11 cellular contexts compared by ENCODE assay signal in the genomic region with DNA sequence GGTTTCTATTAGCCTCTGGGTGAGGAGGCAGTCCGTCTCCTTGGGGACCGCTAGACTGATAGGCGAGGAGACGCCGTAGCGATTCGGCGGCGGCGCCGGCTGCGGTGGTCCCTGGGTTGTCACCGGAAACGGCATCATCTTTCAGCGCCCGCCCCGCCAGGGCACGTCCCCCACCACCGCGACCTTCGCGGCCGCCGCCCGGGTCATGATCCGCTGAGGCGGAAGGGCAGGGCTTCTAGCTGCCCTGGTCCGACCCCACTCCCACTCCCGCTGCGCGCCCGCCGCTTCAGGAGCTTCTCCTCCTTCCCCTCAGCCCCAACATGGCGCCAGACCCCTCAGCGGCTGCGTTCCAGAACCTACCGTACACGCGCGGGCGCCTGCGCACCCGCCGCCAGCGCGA. TPM values are rescaled to one million over a fixed set of nuclear protein-coding genes. Genes with fewer than 3 reads are reported as not detected.
DNase-seq lines count a peak whose midpoint lies in the region; ATAC-seq, FAIRE-seq and TF ChIP-seq lines count a peak whose summit lies in the region.
"Had no signal": no experiment of that assay in that cellular context is flagged by ENCODE, and none has a peak within 500 bp of the region (broad histone marks: within the 10 kb centered on the region; RNA-seq: fewer than 3 reads in every experiment).

PAPOLB (minus strand) TSS at position 358 of the 400 bp plus-strand sequence; CDS start at position 138, 220 bp downstream.

- H4K20me1 ChIP-seq in H1 (replicated peaks in 1 of 2; ENCODE audit: control insufficient read depth in 1 of 2, insufficient read depth in 2 of 2, low read length in 2 of 2): no peaks in the 10 kb centered on the region

- no peaks in the 10 kb centered on the region for H3K79me1 ChIP-seq in H1 (ENCODE audit: low read depth, low read length)

- H3K36me3 Mint-ChIP-seq in activated naive CD4-positive, alpha-beta T cell treated with anti-CD3 and anti-CD28 coated beads, Interleukin-2, amount 10 ng/mL, durations not matched to agents 7 days and 5 days: no peaks in the 10 kb centered on the region
- peaks cover 8% of the 10 kb centered on the region in 2 donors for H3K36me3 Mint-ChIP-seq in activated naive CD4-positive, alpha-beta T cell treated with anti-CD3 and anti-CD28 coated beads, Interleukin-2, amount 50 U/mL, for 72 hours
- peaks cover 0 to 13% (median 0%) of the 10 kb centered on the region in 5 donors for H3K36me3 Mint-ChIP-seq in naive thymus-derived CD4-positive, alpha-beta T cell

- no peak within 1 kb of the TSS for H3K27ac Mint-ChIP-seq in activated naive CD4-positive, alpha-beta T cell treated with anti-CD3 and anti-CD28 coated beads, Interleukin-2, amount 10 ng/mL, durations not matched to agents 7 days and 5 days
- no peak within 1 kb of the TSS for H3K27ac Mint-ChIP-seq in activated naive CD4-positive, alpha-beta T cell treated with anti-CD3 and anti-CD28 coated beads, Interleukin-2, amount 50 U/mL, for 72 hours
- no peak within 1 kb of the TSS for H3K27ac Mint-ChIP-seq in naive thymus-derived CD4-positive, alpha-beta T cell

- H3K23me2 ChIP-seq in H1 (ENCODE audit: low read depth, low read length): no peaks in the 10 kb centered on the region

- H2BK120ac ChIP-seq in H1 (replicated peaks; ENCODE audit: low read depth, low read length): no peak within 1 kb of the TSS

- CTCF ChIA-PET in activated naive CD4-positive, alpha-beta T cell treated with anti-CD3 and anti-CD28 coated beads, Interleukin-2, amount 10 ng/mL, durations not matched to agents 7 days and 5 days (lab: Charles Lee): no interaction called here
- CTCF ChIA-PET in H1 (lab: Charles Lee; ENCODE audit: partially characterized antibody): no interaction called here
- CTCF ChIA-PET in naive thymus-derived CD4-positive, alpha-beta T cell (lab: Charles Lee): no interaction called here

- peaks cover 2 to 6% of the 10 kb centered on the region in 2 experiments; a peak in 1 of 4 replicates for H3K9me3 ChIP-seq in H1 (ENCODE audit: insufficient read depth in 2 of 2, low read depth in 1 of 2, low read length in 1 of 2)
- H3K9me3 ChIP-seq in naive thymus-derived CD4-positive, alpha-beta T cell (ENCODE audit: control insufficient read depth in 2 of 3, low read length in 3 of 3): no peaks in the 10 kb centered on the region
- H3K9me3 ChIP-seq in WERI-Rb-1 (ENCODE audit: severe bottlenecking): peaks cover 9% of the 10 kb centered on the region
- H3K9me3 ChIP-seq: BE2C had no signal

- H3K14ac ChIP-seq in H1 (ENCODE audit: insufficient read length): no peak within 1 kb of the TSS

- H2BK12ac ChIP-seq in H1 (ENCODE audit: low read depth, low read length): no peak within 1 kb of the TSS

- no peak within 1 kb of the TSS for H2BK5ac ChIP-seq in H1 (ENCODE audit: low read depth, low read length)

- no peak within 1 kb of the TSS for H3K4me2 ChIP-seq in H1 (ENCODE audit: insufficient read depth in 1 of 2, low read depth in 2 of 2, low read length in 2 of 2)

- H2AFZ ChIP-seq in H1 (ENCODE audit: low read length): no peak within 1 kb of the TSS

- no peak within 1 kb of the TSS for H2AK5ac ChIP-seq in H1 (ENCODE audit: low read depth, low read length)

- H3K4me1 Mint-ChIP-seq in activated naive CD4-positive, alpha-beta T cell treated with anti-CD3 and anti-CD28 coated beads, Interleukin-2, amount 10 ng/mL, durations not matched to agents 7 days and 5 days: no peaks in the 10 kb centered on the region
- peaks cover 0 to 7% (median 3%) of the 10 kb centered on the region in 7 donors for H3K4me1 Mint-ChIP-seq in naive thymus-derived CD4-positive, alpha-beta T cell

- no peak for TF ChIP-seq EP300 in H1 (IDR thresholded peaks at IDR 0.05; ENCODE audit: borderline replicate concordance in 1 of 2, low read depth in 2 of 2, low read length in 2 of 2)

- H3K27ac ChIP-seq in H1 (ENCODE audit: low read depth, low read length) (no peak within 1 kb of the TSS), WERI-Rb-1 (no peak within 1 kb of the TSS)
- H3K27ac ChIP-seq in naive thymus-derived CD4-positive, alpha-beta T cell (ENCODE audit: low read depth, low read length): no peak within 1 kb of the TSS

- H3K79me2 ChIP-seq in H1 (ENCODE audit: control insufficient read depth in 1 of 2, insufficient read depth in 2 of 2, low read length in 2 of 2): no peaks in the 10 kb centered on the region

- H3K18ac ChIP-seq in H1 (ENCODE audit: extremely low read depth, low read length): no peak within 1 kb of the TSS

- peaks cover 2% of the 10 kb centered on the region for H3K9me3 Mint-ChIP-seq in activated naive CD4-positive, alpha-beta T cell treated with anti-CD3 and anti-CD28 coated beads, Interleukin-2, amount 10 ng/mL, durations not matched to agents 7 days and 5 days
- peaks cover 7 to 16% of the 10 kb centered on the region in 2 donors for H3K9me3 Mint-ChIP-seq in activated naive CD4-positive, alpha-beta T cell treated with anti-CD3 and anti-CD28 coated beads, Interleukin-2, amount 50 U/mL, for 72 hours
- peaks cover 0 to 35% (median 13%) of the 10 kb centered on the region in 11 donors for H3K9me3 Mint-ChIP-seq in naive thymus-derived CD4-positive, alpha-beta T cell

- H3K27me3 ChIP-seq in H1 (replicated peaks in 1 of 4; ENCODE audit: control insufficient read depth in 3 of 4, extremely low read depth in 1 of 4, insufficient read depth in 3 of 4, low read length in 3 of 4) (no peaks in the 10 kb centered on the region; a peak in 1 of 7 replicates), WERI-Rb-1 (ENCODE audit: insufficient read depth, low read depth, severe bottlenecking) (no peaks in the 10 kb centered on the region)
- H3K27me3 ChIP-seq in naive thymus-derived CD4-positive, alpha-beta T cell (ENCODE audit: control insufficient read depth in 2 of 2, insufficient read depth in 2 of 2, low read length in 2 of 2): no peaks in the 10 kb centered on the region
- H3K27me3 ChIP-seq: BE2C had no signal

- H3K4me3 ChIP-seq in H1 (ENCODE audit: extremely low read depth in 1 of 4, insufficient read depth in 2 of 4, low read depth in 3 of 4, low read length in 4 of 4) (no peak within 1 kb of the TSS), WERI-Rb-1 (ENCODE audit: low read depth, low read length) (no peak within 1 kb of the TSS)
- H3K4me3 ChIP-seq in naive thymus-derived CD4-positive, alpha-beta T cell (ENCODE audit: low read length): no peak within 1 kb of the TSS

- TF ChIP-seq CTCF in H1 (IDR thresholded peaks at IDR 0.05; ENCODE audit: control extremely low read depth in 1 of 3, insufficient read depth in 1 of 3, low read depth in 1 of 3, low read length in 3 of 3) (no peak), WERI-Rb-1 (IDR thresholded peaks at IDR 0.05; ENCODE audit: low read depth, low read length) (no peak)

- H3K4me1 ChIP-seq in H1 (replicated peaks in 1 of 4; ENCODE audit: control insufficient read depth in 3 of 4, insufficient read depth in 4 of 4, low read length in 3 of 4): no peaks in the 10 kb centered on the region
- no peaks in the 10 kb centered on the region for H3K4me1 ChIP-seq in naive thymus-derived CD4-positive, alpha-beta T cell (ENCODE audit: control insufficient read depth in 2 of 2, insufficient read depth in 2 of 2, low read length in 2 of 2)
- H3K4me1 ChIP-seq: BE2C had no signal

- POLR2A ChIA-PET in H1 (lab: Charles Lee; ENCODE audit: partially characterized antibody): interaction anchor here (1.5 kb wide), 1 partner anchor 45 kb away, joined by 5 read pairs; no protein-coding TSS in a partner anchor
- POLR2A ChIA-PET in naive thymus-derived CD4-positive, alpha-beta T cell (lab: Charles Lee): no interaction called here

- no peak for ATAC-seq in activated naive CD4-positive, alpha-beta T cell treated with anti-CD3 and anti-CD28 coated beads, Interleukin-2, amount 50 U/mL, for 72 hours
- ATAC-seq in naive thymus-derived CD4-positive, alpha-beta T cell: peak; percentile 56
- ATAC-seq in GM21360 (IDR thresholded peaks at IDR 0.05; ENCODE audit: unreplicated experiment) (no peak), HG03432 (IDR thresholded peaks at IDR 0.05; ENCODE audit: unreplicated experiment) (no peak)

- no peak within 1 kb of the TSS for H3K9ac ChIP-seq in H1 (replicated peaks in 1 of 4; ENCODE audit: extremely low read depth in 1 of 4, low read depth in 3 of 4, low read length in 3 of 4)

- no peak within 1 kb of the TSS for H2BK20ac ChIP-seq in H1 (ENCODE audit: low read length)

- peak; percentile 35 for DNase-seq in activated naive CD4-positive, alpha-beta T cell treated with anti-CD3 and anti-CD28 coated beads, Interleukin-2, amount 10 ng/mL, durations not matched to agents 7 days and 5 days
- DNase-seq in activated naive CD4-positive, alpha-beta T cell treated with anti-CD3 and anti-CD28 coated beads, Interleukin-2, amount 50 U/mL, for 72 hours (ENCODE audit: low spot score in 2 of 2): no peak
- no peak for DNase-seq in H1 (ENCODE audit: low read depth in 1 of 2, low spot score in 2 of 2)
- DNase-seq in naive thymus-derived CD4-positive, alpha-beta T cell: peak in 1 of 9 donors; percentile 16
- peak; percentile 47 for DNase-seq in urothelium cell line (ENCODE audit: low spot score)
- DNase-seq in WERI-Rb-1: no peak
- DNase-seq: BE2C, MM.1S had no signal

- no peak within 1 kb of the TSS for H3K56ac ChIP-seq in H1 (replicated peaks; ENCODE audit: insufficient read length, low read depth, low read length)

- WGBS in H1 (ENCODE audit: extremely low coverage in 1 of 2, insufficient coverage in 1 of 2, insufficient read length in 1 of 2, insufficient replicate concordance in 2 of 2, low coverage in 1 of 2, low lambda C conversion rate in 2 of 2, missing lambda C conversion rate in 1 of 2), 2 experiments: 91% methylated on average over 31 of the region's 46 CpGs; no CpG with 5 or more reads in 1 of the 2 experiments

- H3K36me3 ChIP-seq in H1 (ENCODE audit: control insufficient read depth in 2 of 4, insufficient read depth in 4 of 4, low read length in 3 of 4) (no peaks in the 10 kb centered on the region), WERI-Rb-1 (peaks cover 6% of the 10 kb centered on the region)
- H3K36me3 ChIP-seq in naive thymus-derived CD4-positive, alpha-beta T cell (ENCODE audit: control insufficient read depth in 2 of 3, insufficient read depth in 3 of 3, low read length in 3 of 3): no peaks in the 10 kb centered on the region
- H3K36me3 ChIP-seq: BE2C had no signal

- no peak within 1 kb of the TSS for H4K91ac ChIP-seq in H1 (replicated peaks; ENCODE audit: insufficient read length, low read length)

- intact Hi-C loops in naive thymus-derived CD4-positive, alpha-beta T cell (cut with micrococcal nuclease): no loop called here

- peaks cover 55% of the 10 kb centered on the region for H3K27me3 Mint-ChIP-seq in activated naive CD4-positive, alpha-beta T cell treated with anti-CD3 and anti-CD28 coated beads, Interleukin-2, amount 10 ng/mL, durations not matched to agents 7 days and 5 days
- peaks cover 36 to 67% (median 62%) of the 10 kb centered on the region in 5 donors for H3K27me3 Mint-ChIP-seq in naive thymus-derived CD4-positive, alpha-beta T cell

- H2BK15ac ChIP-seq in H1 (ENCODE audit: low read length): no peak within 1 kb of the TSS

- H4K5ac ChIP-seq in H1 (ENCODE audit: insufficient read length, low read depth, low read length): no peak within 1 kb of the TSS

- no peak for TF ChIP-seq POLR2A in H1 (IDR thresholded peaks at IDR 0.05; ENCODE audit: control extremely low read depth in 1 of 2, low read depth in 2 of 2, low read length in 2 of 2)

- peak within 1 kb of the TSS; percentile 24 for H3K4me3 Mint-ChIP-seq in activated naive CD4-positive, alpha-beta T cell treated with anti-CD3 and anti-CD28 coated beads, Interleukin-2, amount 10 ng/mL, durations not matched to agents 7 days and 5 days
- H3K4me3 Mint-ChIP-seq in naive thymus-derived CD4-positive, alpha-beta T cell: peak within 1 kb of the TSS; percentile 3 to 81 (median 37)

- H3K4ac ChIP-seq in H1 (replicated peaks; ENCODE audit: insufficient read length, low read depth, low read length): no peak within 1 kb of the TSS

- H3K23ac ChIP-seq in H1 (ENCODE audit: insufficient read length): no peak within 1 kb of the TSS

- peak within 1 kb of the TSS; percentile 88 for H4K8ac ChIP-seq in H1 (ENCODE audit: extremely low read depth, insufficient read depth, low read length)

- FAIRE-seq in H1 (lab: Jason Lieb, UNC) (no peak), urothelium cell line (lab: Jason Lieb, UNC) (peak; percentile 40)
- FAIRE-seq: GM18507 had no signal

- TF ChIP-seq RAD21 in H1 (IDR thresholded peaks at IDR 0.05 in 1 of 2, conservative IDR thresholded peaks at IDR 0.05 in 1 of 2; ENCODE audit: low read depth in 2 of 2, low read length in 2 of 2): no peak

RNA-seq across cellular contexts. Expression of gene PAPOLB, which starts in this region (rescaled TPM):
- total RNA-seq in activated naive CD4-positive, alpha-beta T cell treated with anti-CD3 and anti-CD28 coated beads, Interleukin-2, amount 50 U/mL, for 72 hours: not detected
- total RNA-seq in H1 (2021; fragmentation: NEBNext Ultra II Directional; extraction: Animal tissue kit (Norgen Biotek cat#: 25700)): 0.11 and 0.15 TPM in 2 replicates
- 0.02 TPM in 1 of 2 replicates, not detected in the other for polyA plus RNA-seq in H1 (2011; rRNA removed)
- not detected for polyA plus RNA-seq in H1 (2011; cell fraction: cytosol; rRNA removed)
- polyA plus RNA-seq in H1 (2011; cell fraction: nucleus; rRNA removed): 0.06 TPM
- 0.04 TPM in 1 of 4 replicates, not detected in the others for polyA plus RNA-seq in H1 (2012, experiment 1 of 2)
- not detected for polyA plus RNA-seq in H1 (2012, experiment 2 of 2)
- not detected for polyA plus RNA-seq in H1 (2013, experiment 1 of 2)
- under 0.01 TPM for polyA plus RNA-seq in H1 (2013, experiment 2 of 2)
- 0.06 and 0.12 TPM in 2 replicates for polyA minus RNA-seq in H1 (2011; rRNA and poly(A)+ RNA removed)
- not detected for polyA minus RNA-seq in H1 (2011; cell fraction: cytosol; rRNA and poly(A)+ RNA removed)
- polyA minus RNA-seq in H1 (2011; cell fraction: nucleus; rRNA and poly(A)+ RNA removed): 0.90 TPM
- total RNA-seq in naive thymus-derived CD4-positive, alpha-beta T cell: not detected
- polyA plus RNA-seq in naive thymus-derived CD4-positive, alpha-beta T cell: not detected

Comparison
In these comparisons a context has a peak if more than half of its experiments do, and no peak if none do; other contexts are left out.
1. DNase-seq: peak in activated naive CD4-positive, alpha-beta T cell treated with anti-CD3 and anti-CD28 coated beads, Interleukin-2, amount 10 ng/mL, durations not matched to agents 7 days and 5 days (single experiment) and urothelium cell line (single experiment); none in activated naive CD4-positive, alpha-beta T cell treated with anti-CD3 and anti-CD28 coated beads, Interleukin-2, amount 50 U/mL, for 72 hours (0 of 2), H1 (0 of 2) and WERI-Rb-1 (single experiment).
2. Peak in ATAC-seq in naive thymus-derived CD4-positive, alpha-beta T cell; RNA of the gene not detected or under 1 TPM.